ENCODE assay signal across 1 cellular context in the genomic region with DNA sequence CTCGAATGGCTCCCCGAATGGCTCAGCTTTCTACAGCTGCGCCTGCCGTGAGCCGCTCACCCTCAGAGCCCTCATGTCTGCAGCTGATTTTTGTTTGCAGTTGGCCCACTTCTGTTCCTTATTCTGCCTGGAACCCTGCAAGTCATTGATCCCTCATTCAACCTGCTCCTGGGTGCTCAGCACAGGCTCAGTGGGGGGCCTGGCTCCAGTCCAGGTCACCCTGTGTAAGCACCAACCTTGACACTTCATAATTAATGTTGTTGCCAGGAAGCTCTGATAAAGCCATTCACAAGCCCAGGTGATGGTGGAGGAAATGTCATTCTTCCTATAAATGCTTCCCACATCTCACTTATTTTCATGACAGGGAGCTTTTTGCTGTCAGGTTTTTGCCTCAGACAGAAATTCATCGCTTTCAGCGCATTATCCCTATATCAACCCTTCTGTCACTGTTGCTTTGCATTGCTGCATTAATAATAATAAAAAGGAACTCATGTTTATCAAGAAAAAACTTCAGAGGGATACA.
TF ChIP-seq lines count a peak whose summit lies in the region.

No MANE protein-coding gene starts in this region.

TF ChIP-seq in neural cell, 6 proteins besides CTCF, POLR2A, EP300 and RAD21 (continued from another document):
- TF ChIP-seq, protein P1, sequence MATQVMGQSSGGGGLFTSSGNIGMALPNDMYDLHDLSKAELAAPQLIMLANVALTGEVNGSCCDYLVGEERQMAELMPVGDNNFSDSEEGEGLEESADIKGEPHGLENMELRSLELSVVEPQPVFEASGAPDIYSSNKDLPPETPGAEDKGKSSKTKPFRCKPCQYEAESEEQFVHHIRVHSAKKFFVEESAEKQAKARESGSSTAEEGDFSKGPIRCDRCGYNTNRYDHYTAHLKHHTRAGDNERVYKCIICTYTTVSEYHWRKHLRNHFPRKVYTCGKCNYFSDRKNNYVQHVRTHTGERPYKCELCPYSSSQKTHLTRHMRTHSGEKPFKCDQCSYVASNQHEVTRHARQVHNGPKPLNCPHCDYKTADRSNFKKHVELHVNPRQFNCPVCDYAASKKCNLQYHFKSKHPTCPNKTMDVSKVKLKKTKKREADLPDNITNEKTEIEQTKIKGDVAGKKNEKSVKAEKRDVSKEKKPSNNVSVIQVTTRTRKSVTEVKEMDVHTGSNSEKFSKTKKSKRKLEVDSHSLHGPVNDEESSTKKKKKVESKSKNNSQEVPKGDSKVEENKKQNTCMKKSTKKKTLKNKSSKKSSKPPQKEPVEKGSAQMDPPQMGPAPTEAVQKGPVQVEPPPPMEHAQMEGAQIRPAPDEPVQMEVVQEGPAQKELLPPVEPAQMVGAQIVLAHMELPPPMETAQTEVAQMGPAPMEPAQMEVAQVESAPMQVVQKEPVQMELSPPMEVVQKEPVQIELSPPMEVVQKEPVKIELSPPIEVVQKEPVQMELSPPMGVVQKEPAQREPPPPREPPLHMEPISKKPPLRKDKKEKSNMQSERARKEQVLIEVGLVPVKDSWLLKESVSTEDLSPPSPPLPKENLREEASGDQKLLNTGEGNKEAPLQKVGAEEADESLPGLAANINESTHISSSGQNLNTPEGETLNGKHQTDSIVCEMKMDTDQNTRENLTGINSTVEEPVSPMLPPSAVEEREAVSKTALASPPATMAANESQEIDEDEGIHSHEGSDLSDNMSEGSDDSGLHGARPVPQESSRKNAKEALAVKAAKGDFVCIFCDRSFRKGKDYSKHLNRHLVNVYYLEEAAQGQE (IDR thresholded peaks at IDR 0.05; ENCODE audit: borderline replicate concordance), result peak; percentile 77
- TF ChIP-seq SMC3 (conservative IDR thresholded peaks at IDR 0.05; ENCODE audit: poor library complexity) (no peak), MXI1 (conservative IDR thresholded peaks at IDR 0.05; ENCODE audit: poor library complexity, severe bottlenecking) (no peak)
TF ChIP-seq in neural cell: peak in this region for 3.
